ENCODE assay signal across 18 cellular contexts in the genomic region with DNA sequence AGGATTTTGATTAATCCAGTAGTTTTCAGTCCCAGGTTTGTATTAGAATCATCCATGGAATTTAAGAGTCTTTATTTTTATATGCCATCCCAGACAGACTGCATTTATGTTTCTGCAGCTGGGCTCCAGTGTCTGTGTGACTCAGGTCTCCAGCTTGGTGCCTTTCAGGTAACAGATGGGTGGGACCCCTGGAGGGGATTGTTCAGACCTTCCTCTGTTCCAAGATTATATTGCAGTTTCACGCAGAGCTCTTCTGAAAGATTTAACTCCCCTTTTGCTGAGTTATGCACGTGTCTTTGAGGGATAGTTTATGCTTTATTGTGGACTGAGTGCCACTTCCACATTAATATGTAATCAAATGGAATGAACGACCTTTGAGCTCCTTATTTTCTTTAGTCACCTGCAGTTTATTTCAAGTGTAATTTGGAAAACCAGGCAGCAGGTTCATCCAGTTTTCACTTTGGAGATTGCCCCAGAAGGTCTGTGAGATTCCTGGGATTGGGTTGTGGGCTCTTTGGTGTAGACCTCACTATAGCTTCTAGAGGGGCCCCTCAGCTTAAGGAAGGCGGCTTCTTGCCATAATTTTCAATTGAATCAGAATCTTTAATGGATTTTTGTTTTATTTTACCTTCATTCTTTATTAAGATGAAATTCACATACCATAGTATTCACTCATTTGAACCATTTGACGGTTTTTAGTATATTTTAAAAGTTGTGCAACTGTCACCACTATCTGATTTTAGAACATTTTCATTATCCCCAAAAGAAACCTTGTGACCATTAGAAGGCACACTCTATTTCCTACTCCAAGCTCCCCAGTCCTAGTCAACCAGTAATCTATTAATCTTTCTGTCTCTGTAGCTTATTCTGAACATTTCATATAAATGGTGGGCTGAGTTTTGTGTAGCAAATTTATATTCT.
DNase-seq lines count a peak whose midpoint lies in the region; ATAC-seq and TF ChIP-seq lines count a peak whose summit lies in the region.
"Had no signal": no experiment of that assay in that cellular context is flagged by ENCODE, and none has a peak within 500 bp of the region (broad histone marks: within the 10 kb centered on the region; RNA-seq: fewer than 3 reads in every experiment).

No MANE protein-coding gene starts in this region.

- peak overlapping the region; percentile 68 for H3K27ac ChIP-seq in stomach smooth muscle (ENCODE audit: low read length)
- H3K27ac ChIP-seq: sigmoid colon, tibial artery had no signal

- H3K4me3 ChIP-seq in stomach smooth muscle (ENCODE audit: low read length in 2 of 2) = no peak overlapping the region
- H3K4me3 ChIP-seq: sigmoid colon, tibial artery had no signal

- H3K36me3 Mint-ChIP-seq in chondrocyte (ENCODE audit: low read depth) (peaks cover 5% of the 10 kb centered on the region), mesothelial cell of epicardium (peaks cover 10% of the 10 kb centered on the region)
- no peaks in the 10 kb centered on the region for H3K36me3 Mint-ChIP-seq in activated CD4-positive, alpha-beta T cell treated with anti-CD3 and anti-CD28 coated beads, Interleukin-2, amount 10 ng/mL, durations not matched to agents 24 days and 14 days (ENCODE audit: low read depth)
- H3K36me3 Mint-ChIP-seq: activated naive CD4-positive, alpha-beta T cell treated with anti-CD3 and anti-CD28 coated beads, Interleukin-2, amount 50 U/mL, for 72 hours; stimulated activated effector memory CD8-positive, alpha-beta T cell treated with anti-CD3 and anti-CD28 coated beads, Interleukin-12 subunit alpha, Interleukin-12 subunit beta, amount 100 ng/mL, for 72 hours had no signal

- H3K4me1 ChIP-seq in stomach smooth muscle (ENCODE audit: control insufficient read depth, insufficient read depth, low read length) = peaks cover 59% of the 10 kb centered on the region

- H3K9me3 ChIP-seq in stomach smooth muscle (ENCODE audit: control insufficient read depth in 2 of 2, low read length in 2 of 2) = no peaks in the 10 kb centered on the region
- H3K9me3 ChIP-seq: sigmoid colon, tibial artery had no signal

- H3K27me3 Mint-ChIP-seq in chondrocyte (ENCODE audit: low read depth) (no peaks in the 10 kb centered on the region), mesothelial cell of epicardium (ENCODE audit: low read depth) (no peaks in the 10 kb centered on the region)
- H3K27me3 Mint-ChIP-seq in activated CD4-positive, alpha-beta T cell treated with anti-CD3 and anti-CD28 coated beads, Interleukin-2, amount 10 ng/mL, durations not matched to agents 24 days and 14 days = peaks cover 2% of the 10 kb centered on the region

- H3K36me3 ChIP-seq in stomach smooth muscle (ENCODE audit: control insufficient read depth in 2 of 2, insufficient read depth in 2 of 2, low read length in 2 of 2) = no peaks in the 10 kb centered on the region

- H3K27ac Mint-ChIP-seq in chondrocyte (ENCODE audit: unreplicated experiment) (peak overlapping the region; percentile 81), mesothelial cell of epicardium (peak overlapping the region; percentile 47)
- H3K27ac Mint-ChIP-seq in activated CD4-positive, alpha-beta T cell treated with anti-CD3 and anti-CD28 coated beads, Interleukin-2, amount 10 ng/mL, durations not matched to agents 24 days and 14 days = no peak overlapping the region
- H3K27ac Mint-ChIP-seq: activated naive CD4-positive, alpha-beta T cell treated with anti-CD3 and anti-CD28 coated beads, Interleukin-2, amount 50 U/mL, for 72 hours; stimulated activated effector memory CD8-positive, alpha-beta T cell treated with anti-CD3 and anti-CD28 coated beads, Interleukin-12 subunit alpha, Interleukin-12 subunit beta, amount 100 ng/mL, for 72 hours had no signal

- no peak for ATAC-seq in HG02870 (IDR thresholded peaks at IDR 0.05; ENCODE audit: unreplicated experiment)
- ATAC-seq: activated CD4-positive, CD25-positive, alpha-beta regulatory T cell treated with anti-CD3 and anti-CD28 coated beads, Interleukin-2, amount 50 U/mL, for 24 hours; activated naive CD4-positive, alpha-beta T cell treated with anti-CD3 and anti-CD28 coated beads, Interleukin-2, amount 50 U/mL, for 72 hours; activated T-cell treated with anti-CD3 and anti-CD28 coated beads, Interleukin-2, amount 50 U/mL, for 4 hours; stimulated activated effector memory CD8-positive, alpha-beta T cell treated with anti-CD3 and anti-CD28 coated beads, Interleukin-12 subunit alpha, Interleukin-12 subunit beta, amount 100 ng/mL, for 72 hours had no signal

- no peak for TF ChIP-seq CTCF in chondrocyte (IDR thresholded peaks at IDR 0.05)
- TF ChIP-seq CTCF in mesothelial cell of epicardium (IDR thresholded peaks at IDR 0.05; ENCODE audit: unreplicated experiment) = no peak

- no peaks in the 10 kb centered on the region for H3K27me3 ChIP-seq in stomach smooth muscle (ENCODE audit: control insufficient read depth in 1 of 2, insufficient read depth in 2 of 2, low read length in 2 of 2)
- H3K27me3 ChIP-seq: sigmoid colon, tibial artery had no signal

- H3K4me1 Mint-ChIP-seq in chondrocyte (ENCODE audit: low read depth) (peaks cover 11% of the 10 kb centered on the region), mesothelial cell of epicardium (peaks cover 60% of the 10 kb centered on the region)
- peaks cover 10% of the 10 kb centered on the region for H3K4me1 Mint-ChIP-seq in activated CD4-positive, alpha-beta T cell treated with anti-CD3 and anti-CD28 coated beads, Interleukin-2, amount 10 ng/mL, durations not matched to agents 24 days and 14 days

- H3K4me3 Mint-ChIP-seq in chondrocyte (ENCODE audit: unreplicated experiment) (no peak overlapping the region), mesothelial cell of epicardium (no peak overlapping the region)
- H3K4me3 Mint-ChIP-seq in activated CD4-positive, alpha-beta T cell treated with anti-CD3 and anti-CD28 coated beads, Interleukin-2, amount 10 ng/mL, durations not matched to agents 24 days and 14 days = no peak overlapping the region
- H3K4me3 Mint-ChIP-seq: activated T-cell treated with anti-CD3 and anti-CD28 coated beads, Interleukin-2, amount 50 U/mL, for 4 hours; stimulated activated effector memory CD8-positive, alpha-beta T cell treated with anti-CD3 and anti-CD28 coated beads, Interleukin-12 subunit alpha, Interleukin-12 subunit beta, amount 100 ng/mL, for 72 hours had no signal

- intact Hi-C loops in activated CD4-positive, alpha-beta T cell treated with anti-CD3 and anti-CD28 coated beads, Interleukin-2, amount 10 ng/mL, durations not matched to agents 24 days and 14 days (cut with micrococcal nuclease) = no loop called here

- peak; percentile 87 for DNase-seq in NCI-H69 (lab: John Stamatoyannopoulos, UW)
- no peak for DNase-seq in chondrocyte (ENCODE audit: low spot score)
- no peak for DNase-seq in mesothelial cell of epicardium (ENCODE audit: low spot score in 2 of 2, unreplicated experiment in 2 of 2)
- DNase-seq in COLO668 (lab: John Stamatoyannopoulos, UW; ENCODE audit: unreplicated experiment) = no peak
- no peak for DNase-seq in activated CD4-positive, alpha-beta T cell treated with anti-CD3 and anti-CD28 coated beads, Interleukin-2, amount 10 ng/mL, durations not matched to agents 24 days and 14 days
- DNase-seq: activated T-cell treated with anti-CD3 and anti-CD28 coated beads, Interleukin-2, amount 50 U/mL, for 4 hours; H7; Kasumi-1; NCI-H1048; NCI-H187 treated with DMSO at 0.1 percent for 48 hours; NCI-H510A; sigmoid colon; tibial artery had no signal

- no peak overlapping the region for H3K9ac ChIP-seq in stomach smooth muscle (ENCODE audit: low read length in 2 of 2)

- no peaks in the 10 kb centered on the region for H3K9me3 Mint-ChIP-seq in chondrocyte (ENCODE audit: low read depth)
- H3K9me3 Mint-ChIP-seq in mesothelial cell of epicardium = no peaks in the 10 kb centered on the region
- no peaks in the 10 kb centered on the region for H3K9me3 Mint-ChIP-seq in activated CD4-positive, alpha-beta T cell treated with anti-CD3 and anti-CD28 coated beads, Interleukin-2, amount 10 ng/mL, durations not matched to agents 24 days and 14 days
- H3K9me3 Mint-ChIP-seq: activated naive CD4-positive, alpha-beta T cell treated with anti-CD3 and anti-CD28 coated beads, Interleukin-2, amount 50 U/mL, for 72 hours; activated T-cell treated with anti-CD3 and anti-CD28 coated beads, Interleukin-2, amount 50 U/mL, for 4 hours; stimulated activated effector memory CD8-positive, alpha-beta T cell treated with anti-CD3 and anti-CD28 coated beads, Interleukin-12 subunit alpha, Interleukin-12 subunit beta, amount 100 ng/mL, for 72 hours had no signal
